Comparison of ENCODE assay signal across 8 cellular contexts in genomic region chr5:15008476-15008875, GRCh38.
DNase-seq lines count a peak whose midpoint lies in the region; ATAC-seq and TF ChIP-seq lines count a peak whose summit lies in the region.

No MANE protein-coding gene starts in this region.

- H3K27me3 ChIP-seq in MG63 (no peaks in the 10 kb centered on the region; the same call in 1 of the 2 replicates), breast epithelium (no peaks in the 10 kb centered on the region), liver (ENCODE audit: control insufficient read depth in 4 of 4, insufficient read depth in 4 of 4, low read length in 3 of 4) (no peaks in the 10 kb centered on the region)

- H3K9me3 ChIP-seq in MG63, result no peaks in the 10 kb centered on the region
- H3K9me3 ChIP-seq in breast epithelium, result no peaks in the 10 kb centered on the region
- no peaks in the 10 kb centered on the region for H3K9me3 ChIP-seq in liver (ENCODE audit: control insufficient read depth in 4 of 4, low read length in 3 of 4)

- no peak for TF ChIP-seq POLR2A in breast epithelium (IDR thresholded peaks at IDR 0.05)

- H3K27ac ChIP-seq in breast epithelium (peak overlapping the region; percentile 82 to 90), liver (ENCODE audit: low read depth in 1 of 2, low read length in 2 of 2) (peak overlapping the region; percentile 91 to 94)

- in situ Hi-C loops in ACHN (cut with HindIII; ENCODE audit: low pct_ligation_motif_present, low pct_unique_long_range_greater_than_20kb, low sequenced_read_pairs), result loop anchor here (10.0 kb wide), 1 partner anchor 284 kb away; no protein-coding TSS in a partner anchor

- intact Hi-C loops in breast epithelium (cut with DNase I; ENCODE audit: low total_unique reads), result no loop called here

- DNase-seq in ACHN, result peak; percentile 89
- DNase-seq in MG63, result peak; percentile 99
- DNase-seq in breast epithelium (ENCODE audit: low spot score in 2 of 2), result peak; percentile 94 to 97
- DNase-seq in NCI-H1436 (lab: John Stamatoyannopoulos, UW), result no peak
- no peak for DNase-seq in NK-92 treated with Interleukin-12 subunit alpha and Interleukin-12 subunit beta, amount 100 ng/mL, for 24 hours (lab: John Stamatoyannopoulos, UW)

- 23% methylated on average over 8 of the region's 8 CpGs for WGBS in liver

- H3K4me1 ChIP-seq in breast epithelium, result peaks cover 6 to 22% of the 10 kb centered on the region in 2 donors
- H3K4me1 ChIP-seq in liver (ENCODE audit: control insufficient read depth in 4 of 4, insufficient read depth in 4 of 4, low read length in 3 of 4), result peaks cover 0 to 25% (median 13%) of the 10 kb centered on the region in 4 donors

- peak; percentile 60 to 62 for TF ChIP-seq RAD21 in liver (IDR thresholded peaks at IDR 0.05)

- ATAC-seq in GM21825 (IDR thresholded peaks at IDR 0.05; ENCODE audit: unreplicated experiment) (no peak), HG02642 (IDR thresholded peaks at IDR 0.05; ENCODE audit: poor library complexity, unreplicated experiment) (no peak)

- H3K4me3 ChIP-seq in MG63 (no peak overlapping the region), breast epithelium (no peak overlapping the region), liver (ENCODE audit: low read depth in 1 of 3, low read length in 3 of 3) (no peak overlapping the region)

- TF ChIP-seq CTCF in breast epithelium (IDR thresholded peaks at IDR 0.05) (no peak), liver (IDR thresholded peaks at IDR 0.05; ENCODE audit: low read depth, low read length, missing input control) (no peak)

- H3K36me3 ChIP-seq in MG63 (no peaks in the 10 kb centered on the region), breast epithelium (no peaks in the 10 kb centered on the region), liver (ENCODE audit: control insufficient read depth in 4 of 4, insufficient read depth in 3 of 4, low read depth in 1 of 4, low read length in 3 of 4) (no peaks in the 10 kb centered on the region)

- peak overlapping the region in 1 of 2 donors; percentile 51 for H3K9ac ChIP-seq in liver (ENCODE audit: low read depth in 1 of 2, low read length in 2 of 2)

TF ChIP-seq in liver, 16 proteins besides CTCF, POLR2A, EP300 and RAD21:
- TF ChIP-seq HNF4A (conservative IDR thresholded peaks at IDR 0.05) (peak; percentile 76 to 85), FOXA1 (IDR thresholded peaks at IDR 0.05) (peak; percentile 60), GABPA (IDR thresholded peaks at IDR 0.05 in 1 of 2, conservative IDR thresholded peaks at IDR 0.05 in 1 of 2) (peak in 1 of 2 donors; percentile 42), ATF3 (IDR thresholded peaks at IDR 0.05) (peak; percentile 99), NR2F2 (IDR thresholded peaks at IDR 0.05) (peak; percentile 16), ZBTB33 (IDR thresholded peaks at IDR 0.05) (peak; percentile 88), MAX (IDR thresholded peaks at IDR 0.05) (peak; percentile 85), FOXA2 (IDR thresholded peaks at IDR 0.05) (peak; percentile 78), HNF4G (IDR thresholded peaks at IDR 0.05) (no peak), TAF1 (conservative IDR thresholded peaks at IDR 0.05) (peak; percentile 70), JUND (IDR thresholded peaks at IDR 0.05) (peak; percentile 99), REST (IDR thresholded peaks at IDR 0.05) (peak; percentile 90), EGR1 (IDR thresholded peaks at IDR 0.05; ENCODE audit: low read depth in 2 of 2) (peak; percentile 58 to 92), SP1 (IDR thresholded peaks at IDR 0.05) (peak; percentile 95), YY1 (IDR thresholded peaks at IDR 0.05) (peak; percentile 95), RXRA (IDR thresholded peaks at IDR 0.05) (peak; percentile 84 to 96)
TF ChIP-seq in liver: peak in this region for 15.

Comparison
In these comparisons a context has a peak if more than half of its experiments do, and no peak if none do; other contexts are left out.
1. DNase-seq: peak in ACHN (single experiment), MG63 (single experiment) and breast epithelium (2 of 2); none in NCI-H1436 (single experiment) and NK-92 treated with Interleukin-12 subunit alpha and Interleukin-12 subunit beta, amount 100 ng/mL, for 24 hours (single experiment).